Comparison of ENCODE assay signal across 37 cellular contexts in the genomic region with DNA sequence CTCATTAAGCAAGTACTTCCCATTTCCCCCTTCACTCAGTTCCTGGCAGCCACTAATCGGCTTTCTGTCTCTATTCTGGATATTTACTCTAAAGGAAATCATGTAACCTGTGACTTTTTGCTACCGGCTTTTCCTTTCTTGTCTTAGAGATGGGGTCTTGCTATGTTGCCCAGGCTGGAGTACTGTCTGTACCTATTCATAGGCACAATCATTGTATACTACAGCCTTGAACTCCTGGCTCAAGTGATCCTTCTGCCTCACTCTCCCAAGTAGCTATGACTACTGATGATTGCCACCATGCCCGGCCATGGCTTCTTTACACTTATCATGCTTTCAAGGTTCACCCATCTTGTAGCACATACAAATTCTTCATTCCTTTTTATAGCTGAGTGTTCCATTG. TPM values are rescaled to one million over a fixed set of nuclear protein-coding genes. Genes with fewer than 3 reads are reported as not detected.
"Had no signal": no experiment of that assay in that cellular context is flagged by ENCODE, and none has a peak within 500 bp of the region (broad histone marks: within the 10 kb centered on the region; RNA-seq: fewer than 3 reads in every experiment).

No MANE protein-coding gene starts in this region.

- FAIRE-seq: urothelium cell line had no signal

- H3K27me3 Mint-ChIP-seq: naive thymus-derived CD4-positive, alpha-beta T cell; progenitor cell of endocrine pancreas; stimulated activated memory B cell treated with anti-CD40 and anti-IgM and Interleukin-4, amounts not matched to agents 10 μg/mL and 1 μg/mL and 100 μg/mL, for 72 hours; stimulated activated naive CD8-positive, alpha-beta T cell treated with anti-CD3 and anti-CD28 coated beads, Interleukin-15, amount 100 ng/mL, for 72 hours had no signal

- ATAC-seq: naive thymus-derived CD4-positive, alpha-beta T cell; natural killer cell; psoas muscle; right cardiac atrium; sciatic nerve; stimulated activated memory B cell treated with anti-CD40 and anti-IgM and Interleukin-4, amounts not matched to agents 10 μg/mL and 1 μg/mL and 100 μg/mL, for 72 hours; stimulated activated naive CD8-positive, alpha-beta T cell treated with anti-CD3 and anti-CD28 coated beads, Interleukin-15, amount 100 ng/mL, for 72 hours; stimulated activated naive CD8-positive, alpha-beta T cell treated with anti-CD3 and anti-CD28 coated beads, Interleukin-15, Interleukin-2, amounts not matched to agents 100 U/mL and 50 U/mL, for 24 hours had no signal

- H3K36me3 Mint-ChIP-seq: natural killer cell had no signal

- H3K9ac ChIP-seq: neural progenitor cell, parathyroid adenoma had no signal

- H3K9me3 ChIP-seq: ovary, psoas muscle, spleen, suprapubic skin, testis, tibial artery, transverse colon, upper lobe of left lung, vagina had no signal

- H3K9me3 Mint-ChIP-seq: naive thymus-derived CD4-positive, alpha-beta T cell; natural killer cell; nephron; neural progenitor cell; stimulated activated memory B cell treated with anti-CD40 and anti-IgM and Interleukin-4, amounts not matched to agents 10 μg/mL and 1 μg/mL and 100 μg/mL, for 72 hours; stimulated activated naive CD8-positive, alpha-beta T cell treated with anti-CD3 and anti-CD28 coated beads, Interleukin-15, amount 100 ng/mL, for 72 hours had no signal

- H2AFZ ChIP-seq: neural progenitor cell, parathyroid adenoma had no signal

- H3K36me3 ChIP-seq: neural progenitor cell, ovary, tibial artery, transverse colon, vagina had no signal

- H3K79me2 ChIP-seq: parathyroid adenoma had no signal

- H3K4me1 Mint-ChIP-seq: neural progenitor cell had no signal

- H3K4me2 ChIP-seq: neural progenitor cell, smooth muscle cell had no signal

- H3K27me3 ChIP-seq: neural progenitor cell, ovary, spleen, suprapubic skin, testis, tibial artery, transverse colon, upper lobe of left lung, vagina had no signal

- DNase-seq: naive thymus-derived CD4-positive, alpha-beta T cell; natural killer cell; occipital lobe; ovary; posterior cingulate gyrus; psoas muscle; right cardiac atrium; spleen; stimulated activated CD4-positive, alpha-beta T cell treated with anti-CD3 and anti-CD28 coated beads, Interleukin-12 subunit alpha, Interleukin-12 subunit beta, amount 100 ng/mL, for 4 hours; stimulated activated CD4-positive, alpha-beta T cell treated with anti-CD3 and anti-CD28 coated beads, Interleukin-1b, Interleukin-23, amount 100 ng/mL, for 48 hours; stimulated activated CD4-positive, alpha-beta T cell treated with anti-CD3 and anti-CD28 coated beads, Interleukin-4, amount 100 ng/mL, for 1 hour; stimulated activated CD4-positive, alpha-beta T cell treated with anti-CD3 and anti-CD28 coated beads, Interleukin-4, amount 100 ng/mL, for 4 hours; stimulated activated CD8-positive, alpha-beta memory T cell treated with anti-CD3 and anti-CD28 coated beads, Interleukin-4, amount 100 ng/mL, for 48 hours; stimulated activated naive CD4-positive, alpha-beta T cell; stimulated activated naive CD8-positive, alpha-beta T cell treated with anti-CD3 and anti-CD28 coated beads, Interleukin-15, amount 100 ng/mL, for 72 hours; stimulated activated naive CD8-positive, alpha-beta T cell treated with anti-CD3 and anti-CD28 coated beads, Interleukin-15, Interleukin-2, amounts not matched to agents 100 U/mL and 50 U/mL, for 24 hours; substantia nigra; testis; tibial artery; transverse colon; upper lobe of left lung had no signal

- H3K27ac Mint-ChIP-seq: naive thymus-derived CD4-positive, alpha-beta T cell; natural killer cell; nephron; neural progenitor cell; progenitor cell of endocrine pancreas; stimulated activated memory B cell treated with anti-CD40 and anti-IgM and Interleukin-4, amounts not matched to agents 10 μg/mL and 1 μg/mL and 100 μg/mL, for 72 hours; stimulated activated naive CD8-positive, alpha-beta T cell treated with anti-CD3 and anti-CD28 coated beads, Interleukin-15, amount 100 ng/mL, for 72 hours had no signal

- H3K4me3 ChIP-seq: neural progenitor cell, ovary, psoas muscle, skin epidermis, smooth muscle cell, spleen, suprapubic skin, testis, tibial artery, transverse colon, upper lobe of left lung, vagina had no signal

- H3K27ac ChIP-seq: neural progenitor cell, ovary, parathyroid adenoma, psoas muscle, skin epidermis, spleen, suprapubic skin, testis, tibial artery, transverse colon, upper lobe of left lung, vagina had no signal

- H3K4me1 ChIP-seq: parathyroid adenoma, psoas muscle, tibial artery, transverse colon, vagina had no signal

- H3K4me3 Mint-ChIP-seq: naive thymus-derived CD4-positive, alpha-beta T cell; natural killer cell; nephron; neural progenitor cell; stimulated activated memory B cell treated with anti-CD40 and anti-IgM and Interleukin-4, amounts not matched to agents 10 μg/mL and 1 μg/mL and 100 μg/mL, for 72 hours; stimulated activated naive CD8-positive, alpha-beta T cell treated with anti-CD3 and anti-CD28 coated beads, Interleukin-15, amount 100 ng/mL, for 72 hours had no signal

RNA-seq across cellular contexts. Expression of a gene that starts 55.2 kb away (rescaled TPM):
- total RNA-seq: naive thymus-derived CD4-positive, alpha-beta T cell; natural killer cell; occipital lobe; osteoblast; ovary; progenitor cell of endocrine pancreas; psoas muscle; renal cortical epithelial cell; right cardiac atrium; sciatic nerve; smooth muscle cell; spleen; suprapubic skin; upper lobe of left lung; ureter; vagina had no signal
- polyA plus RNA-seq: neural cell, ovary, right cardiac atrium, smooth muscle cell, spleen, thymus had no signal
